In the genomic region with DNA sequence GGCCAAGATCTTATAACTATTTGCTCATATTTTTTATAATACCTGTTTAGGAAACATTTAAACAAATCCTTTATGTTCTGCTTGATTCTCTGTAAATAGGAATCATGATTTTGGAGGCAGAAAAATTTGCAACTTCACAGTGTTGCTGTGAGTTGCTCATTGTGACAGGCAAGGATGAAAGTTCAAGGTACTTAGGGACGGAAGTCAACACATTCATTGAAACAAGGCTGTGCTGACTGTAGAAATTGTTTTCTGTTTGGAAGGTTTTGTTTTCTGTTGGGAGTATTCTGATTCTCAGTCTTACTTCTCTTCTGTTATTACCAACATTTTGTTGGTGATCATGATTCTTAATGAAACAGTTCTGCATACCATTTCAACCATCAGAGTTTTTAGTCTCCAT, we compare ENCODE assay signal across 11 cellular contexts. TPM values are rescaled to one million over a fixed set of nuclear protein-coding genes. Genes with fewer than 3 reads are reported as not detected.
"Had no signal": no experiment of that assay in that cellular context is flagged by ENCODE, and none has a peak within 500 bp of the region (broad histone marks: within the 10 kb centered on the region; RNA-seq: fewer than 3 reads in every experiment).

No MANE protein-coding gene starts in this region.

- H3K36me3 ChIP-seq: HAP-1 had no signal

- H3K4me1 ChIP-seq: HAP-1 had no signal

- H3K4me2 ChIP-seq: GM23338 had no signal

- H3K4me1 Mint-ChIP-seq: GM23338, H9 had no signal

- H3K4me3 Mint-ChIP-seq: GM23338, H9, HFFc6 had no signal

- ATAC-seq: GM23338, HCT116 had no signal

- H3K4me3 ChIP-seq: GM23248, GM23338, HAP-1 had no signal

- H2AFZ ChIP-seq: GM23248, GM23338 had no signal

- H3K9ac ChIP-seq: GM23248 had no signal

- DNase-seq: GM23248, GOT3, H7, H9, HCEC 1CT, HFFc6 had no signal

- H3K27ac ChIP-seq: GM23248 had no signal

- FAIRE-seq: H1, H54 had no signal

- H3K27ac Mint-ChIP-seq: GM23338, H9, HFFc6 had no signal

RNA-seq across cellular contexts. Expression of gene FANK1, which starts 54.9 kb away (rescaled TPM):
- total RNA-seq: H1 had no signal
